ENCODE assay signal across 8 cellular contexts in genomic region chr1:63522891-63523728, GRCh38. TPM values are rescaled to one million over a fixed set of nuclear protein-coding genes. Genes with fewer than 3 reads are reported as not detected.
DNase-seq lines count a peak whose midpoint lies in the region; ATAC-seq and TF ChIP-seq lines count a peak whose summit lies in the region.

Gene EFCAB7 (plus strand): TSS chr1:63523525. CDS start chr1:63525573, 2,048 bp downstream.
Gene ITGB3BP (minus strand): TSS chr1:63523225. CDS start chr1:63523133, 92 bp downstream.

- H3K9me3 ChIP-seq in liver (ENCODE audit: control insufficient read depth in 4 of 4, low read length in 3 of 4): no peaks in the 10 kb centered on the region

- H3K4me3 ChIP-seq in liver (ENCODE audit: low read depth in 1 of 3, low read length in 3 of 3): peak within 1 kb of the TSS; percentile 73 to 77 (median 77)

- TF ChIP-seq RAD21 in liver (IDR thresholded peaks at IDR 0.05): peak in 1 of 2 donors; percentile 35

- H3K27me3 ChIP-seq in liver (ENCODE audit: control insufficient read depth in 4 of 4, insufficient read depth in 4 of 4, low read length in 3 of 4): no peaks in the 10 kb centered on the region

- H3K9ac ChIP-seq in liver (ENCODE audit: low read depth in 1 of 2, low read length in 2 of 2): peak within 1 kb of the TSS; percentile 76 to 89

- no peaks in the 10 kb centered on the region for H3K36me3 ChIP-seq in liver (ENCODE audit: control insufficient read depth in 4 of 4, insufficient read depth in 3 of 4, low read depth in 1 of 4, low read length in 3 of 4)

- H3K4me1 ChIP-seq in liver (ENCODE audit: control insufficient read depth in 4 of 4, insufficient read depth in 4 of 4, low read length in 3 of 4): peaks cover 0 to 20% (median 14%) of the 10 kb centered on the region in 4 donors

- ATAC-seq in GM19372 (IDR thresholded peaks at IDR 0.05; ENCODE audit: low read depth, unreplicated experiment): peak; percentile 79
- ATAC-seq in HG03521 (IDR thresholded peaks at IDR 0.05; ENCODE audit: unreplicated experiment): peak; percentile 88

- H3K27ac ChIP-seq in C4-2B (peak within 1 kb of the TSS; percentile 76), liver (ENCODE audit: low read depth in 1 of 2, low read length in 2 of 2) (peak within 1 kb of the TSS; percentile 82 to 87)

- peak; percentile 95 for DNase-seq in NCI-H69 (lab: John Stamatoyannopoulos, UW)
- DNase-seq in activated CD4-positive, alpha-beta T cell treated with anti-CD3 and anti-CD28 coated beads, Interleukin-2, amount 50 U/mL, for 48 hours: peak; percentile 82 to 87
- peak; percentile 90 to 91 for DNase-seq in dermis microvascular lymphatic vessel endothelial cell (ENCODE audit: low read depth in 2 of 2)
- DNase-seq in stimulated activated CD4-positive, alpha-beta T cell treated with anti-CD3 and anti-CD28 coated beads, Interleukin-4, amount 100 ng/mL, for 1 hour: peak; percentile 80

- TF ChIP-seq CTCF in C4-2B (conservative IDR thresholded peaks at IDR 0.05) (no peak), liver (IDR thresholded peaks at IDR 0.05; ENCODE audit: low read depth, low read length, missing input control) (no peak)

- WGBS in liver: under 1% methylated on average over 50 of the region's 50 CpGs

TF ChIP-seq in liver, 16 proteins besides CTCF, POLR2A, EP300 and RAD21:
- TF ChIP-seq EGR1 (IDR thresholded peaks at IDR 0.05; ENCODE audit: low read depth in 2 of 2) (peak; percentile 85 to 89), JUND (IDR thresholded peaks at IDR 0.05) (peak; percentile 33 to 38), RXRA (IDR thresholded peaks at IDR 0.05) (peak in 1 of 2 donors; percentile 58), YY1 (IDR thresholded peaks at IDR 0.05) (peak; percentile 87), HNF4A (conservative IDR thresholded peaks at IDR 0.05) (no peak), REST (IDR thresholded peaks at IDR 0.05) (peak; percentile 82), ATF3 (IDR thresholded peaks at IDR 0.05) (peak; percentile 72), FOXA2 (IDR thresholded peaks at IDR 0.05) (no peak), TAF1 (conservative IDR thresholded peaks at IDR 0.05) (peak; percentile 26), FOXA1 (IDR thresholded peaks at IDR 0.05) (no peak), NR2F2 (IDR thresholded peaks at IDR 0.05) (no peak), SP1 (IDR thresholded peaks at IDR 0.05) (peak; percentile 40), ZBTB33 (IDR thresholded peaks at IDR 0.05) (peak; percentile 78), GABPA (IDR thresholded peaks at IDR 0.05 in 1 of 2, conservative IDR thresholded peaks at IDR 0.05 in 1 of 2) (peak; percentile 97 to 98), MAX (IDR thresholded peaks at IDR 0.05) (peak; percentile 96), HNF4G (IDR thresholded peaks at IDR 0.05) (no peak)

RNA-seq across cellular contexts. Expression of gene EFCAB7, which starts in this region (rescaled TPM):
- total RNA-seq in dermis microvascular lymphatic vessel endothelial cell: 2.3 and 2.9 TPM in 2 replicates
- total RNA-seq in liver: 1 to 10 TPM; 2.5 to 2.6 TPM
- polyA plus RNA-seq in liver: 1 to 10 TPM in 1 of 2 donors, under 1 TPM in 1; 0.70 to 1.3 TPM

RNA-seq across cellular contexts. Expression of gene ITGB3BP, which starts in this region (rescaled TPM):
- total RNA-seq in dermis microvascular lymphatic vessel endothelial cell: 11.4 and 15.7 TPM in 2 replicates
- total RNA-seq in liver: 10 to 100 TPM in 1 of 2 donors, 1 to 10 TPM in 1; 7.9 to 15.2 TPM
- polyA plus RNA-seq in liver: 1 to 10 TPM; 5.7 to 7.1 TPM

Comparison
In these comparisons a context has a peak if more than half of its experiments do, and no peak if none do; other contexts are left out.
1. Peak in every context shown above with its lines: DNase-seq, ATAC-seq, H3K4me3 ChIP-seq and H3K27ac ChIP-seq.